21 cellular contexts compared by ENCODE assay signal in the genomic region with DNA sequence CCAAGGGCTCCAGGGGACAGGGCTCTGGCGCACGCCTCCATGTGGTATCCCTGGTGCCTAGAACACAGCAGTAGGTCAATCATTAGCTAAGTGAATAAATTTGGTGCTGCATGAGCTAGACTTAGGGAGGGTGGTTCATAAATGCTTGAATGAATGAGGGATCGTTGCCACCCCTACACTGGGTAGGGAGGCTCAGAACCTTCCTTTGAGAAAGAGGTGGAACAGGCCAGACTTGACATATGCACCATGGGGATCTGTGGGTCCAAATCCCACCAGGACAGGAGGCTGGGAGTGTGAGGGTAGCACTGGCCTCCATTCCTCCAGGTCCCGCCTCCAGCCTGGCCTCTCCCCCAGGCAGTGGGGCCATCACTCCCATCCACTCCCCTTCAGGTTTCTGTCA. TPM values are rescaled to one million over a fixed set of nuclear protein-coding genes. Genes with fewer than 3 reads are reported as not detected.
"Had no signal": no experiment of that assay in that cellular context is flagged by ENCODE, and none has a peak within 500 bp of the region (broad histone marks: within the 10 kb centered on the region; RNA-seq: fewer than 3 reads in every experiment).

No MANE protein-coding gene starts in this region.

- ATAC-seq: activated CD8-positive, alpha-beta T cell treated with anti-CD3 and anti-CD28 coated beads, Interleukin-2, amount 10 ng/mL, durations not matched to agents 7 days and 5 days; left lobe of liver; naive thymus-derived CD4-positive, alpha-beta T cell had no signal

- H3K36me3 Mint-ChIP-seq: activated naive CD8-positive, alpha-beta T cell treated with anti-CD3 and anti-CD28 coated beads, Interleukin-2, amount 10 ng/mL, durations not matched to agents 7 days and 5 days; naive thymus-derived CD4-positive, alpha-beta T cell had no signal

- H3K27me3 Mint-ChIP-seq: activated CD4-positive, alpha-beta T cell treated with anti-CD3 and anti-CD28 coated beads, Interleukin-2, amount 10 ng/mL, durations not matched to agents 24 days and 14 days had no signal

- H3K4me3 Mint-ChIP-seq: activated CD4-positive, alpha-beta T cell treated with anti-CD3 and anti-CD28 coated beads, Interleukin-2, amount 10 ng/mL, durations not matched to agents 24 days and 14 days; activated CD8-positive, alpha-beta T cell treated with anti-CD3 and anti-CD28 coated beads, Interleukin-2, amount 10 ng/mL, durations not matched to agents 7 days and 5 days; activated naive CD8-positive, alpha-beta T cell treated with anti-CD3 and anti-CD28 coated beads, Interleukin-2, amount 10 ng/mL, durations not matched to agents 7 days and 5 days; naive thymus-derived CD4-positive, alpha-beta T cell had no signal

- H2AFZ ChIP-seq: hepatocyte had no signal

- H3K4me3 ChIP-seq: hepatocyte, skin epidermis, suprapubic skin had no signal

- H3K36me3 ChIP-seq: neutrophil had no signal

- DNase-seq: activated CD4-positive, alpha-beta T cell treated with anti-CD3 and anti-CD28 coated beads, Interleukin-2, amount 10 ng/mL, durations not matched to agents 24 days and 14 days; activated CD4-positive, CD25-positive, alpha-beta regulatory T cell; activated CD8-positive, alpha-beta memory T cell treated with anti-CD3 and anti-CD28 coated beads, Interleukin-2, amount 50 U/mL, for 48 hours; activated CD8-positive, alpha-beta T cell treated with anti-CD3 and anti-CD28 coated beads, Interleukin-2, amount 10 ng/mL, durations not matched to agents 7 days and 5 days; activated naive CD8-positive, alpha-beta T cell treated with anti-CD3 and anti-CD28 coated beads, Interleukin-2, amount 10 ng/mL, durations not matched to agents 7 days and 5 days; naive thymus-derived CD4-positive, alpha-beta T cell; stimulated activated CD4-positive, alpha-beta T cell treated with anti-CD3 and anti-CD28 coated beads, Interleukin-4, amount 100 ng/mL, for 4 hours; stimulated activated CD8-positive, alpha-beta memory T cell treated with anti-CD3 and anti-CD28 coated beads, Interleukin-4, amount 100 ng/mL, for 48 hours; stimulated activated naive CD4-positive, alpha-beta T cell treated with Interleukin-2 at 50 U/mL for 16 hours; SW 1271 had no signal

- H3K4me2 ChIP-seq: hepatocyte had no signal

- H3K9me3 Mint-ChIP-seq: activated CD4-positive, alpha-beta T cell treated with anti-CD3 and anti-CD28 coated beads, Interleukin-2, amount 10 ng/mL, durations not matched to agents 24 days and 14 days; activated naive CD8-positive, alpha-beta T cell treated with anti-CD3 and anti-CD28 coated beads, Interleukin-2, amount 10 ng/mL, durations not matched to agents 7 days and 5 days had no signal

- FAIRE-seq: keratinocyte, TTC549 had no signal

- H3K27me3 ChIP-seq: hepatocyte, neutrophil, suprapubic skin had no signal

- H3K9me3 ChIP-seq: neutrophil, suprapubic skin had no signal

- H3K27ac ChIP-seq: hepatocyte, neutrophil, suprapubic skin had no signal

- H3K27ac Mint-ChIP-seq: activated CD4-positive, alpha-beta T cell treated with anti-CD3 and anti-CD28 coated beads, Interleukin-2, amount 10 ng/mL, durations not matched to agents 24 days and 14 days; activated CD8-positive, alpha-beta T cell treated with anti-CD3 and anti-CD28 coated beads, Interleukin-2, amount 10 ng/mL, durations not matched to agents 7 days and 5 days; activated naive CD8-positive, alpha-beta T cell treated with anti-CD3 and anti-CD28 coated beads, Interleukin-2, amount 10 ng/mL, durations not matched to agents 7 days and 5 days had no signal

RNA-seq across cellular contexts. Expression of a gene that starts 13.8 kb away (rescaled TPM):
- total RNA-seq: mononuclear cell had no signal

RNA-seq across cellular contexts. Expression of a gene that starts 29.6 kb away (rescaled TPM):
- total RNA-seq: activated CD4-positive, alpha-beta T cell treated with anti-CD3 and anti-CD28 coated beads, Interleukin-2, amount 10 ng/mL, durations not matched to agents 24 days and 14 days; activated CD8-positive, alpha-beta T cell treated with anti-CD3 and anti-CD28 coated beads, Interleukin-2, amount 10 ng/mL, durations not matched to agents 7 days and 5 days; activated naive CD8-positive, alpha-beta T cell treated with anti-CD3 and anti-CD28 coated beads, Interleukin-2, amount 10 ng/mL, durations not matched to agents 7 days and 5 days; dermis microvascular lymphatic vessel endothelial cell; hepatocyte; left lobe of liver; lung microvascular endothelial cell; mononuclear cell; naive thymus-derived CD4-positive, alpha-beta T cell; T-helper 2 cell treated with Interferon-gamma antibody and Interleukin-4, amounts not matched to agents 100 ng/mL and 5 ng/mL, for 36 hours had no signal
- polyA plus RNA-seq: keratinocyte; naive thymus-derived CD4-positive, alpha-beta T cell had no signal
